39 cellular contexts compared by ENCODE assay signal in genomic region chr3:8584661-8585060, GRCh38. TPM values are rescaled to one million over a fixed set of nuclear protein-coding genes. Genes with fewer than 3 reads are reported as not detected.
"Had no signal": no experiment of that assay in that cellular context is flagged by ENCODE, and none has a peak within 500 bp of the region (broad histone marks: within the 10 kb centered on the region; RNA-seq: fewer than 3 reads in every experiment).

No MANE protein-coding gene starts in this region.

- H3K36me3 ChIP-seq: adrenal gland, ascending aorta, brain microvascular endothelial cell, breast epithelium, cardiac muscle cell had no signal

- H3K27me3 Mint-ChIP-seq: activated naive CD4-positive, alpha-beta T cell treated with anti-CD3 and anti-CD28 coated beads, Interleukin-2, amount 10 ng/mL, durations not matched to agents 7 days and 5 days; activated naive CD8-positive, alpha-beta T cell; activated naive CD8-positive, alpha-beta T cell treated with anti-CD3 and anti-CD28 coated beads, Interleukin-2, amount 50 U/mL, for 24 hours had no signal

- H3K27ac Mint-ChIP-seq: activated naive CD4-positive, alpha-beta T cell treated with anti-CD3 and anti-CD28 coated beads for 36 hours; activated naive CD4-positive, alpha-beta T cell treated with anti-CD3 and anti-CD28 coated beads, Interleukin-2, amount 10 ng/mL, durations not matched to agents 7 days and 5 days; activated naive CD4-positive, alpha-beta T cell treated with anti-CD3 and anti-CD28 coated beads, Interleukin-2, amount 50 U/mL, for 24 hours; activated naive CD4-positive, alpha-beta T cell treated with anti-CD3 and anti-CD28 coated beads, Interleukin-2, amount 50 U/mL, for 72 hours; activated naive CD8-positive, alpha-beta T cell; activated naive CD8-positive, alpha-beta T cell treated with anti-CD3 and anti-CD28 coated beads for 36 hours; activated naive CD8-positive, alpha-beta T cell treated with anti-CD3 and anti-CD28 coated beads, Interleukin-2, amount 10 ng/mL, durations not matched to agents 7 days and 5 days; activated naive CD8-positive, alpha-beta T cell treated with anti-CD3 and anti-CD28 coated beads, Interleukin-2, amount 50 U/mL, for 24 hours; activated T-cell treated with anti-CD3 and anti-CD28 coated beads, Interleukin-2, amount 50 U/mL, for 24 hours; activated T-cell treated with anti-CD3 and anti-CD28 coated beads, Interleukin-2, amount 50 U/mL, for 72 hours; activated T-helper 1 cell treated with anti-CD3 and anti-CD28 coated beads, Interleukin-12 subunit alpha, Interleukin-12 subunit beta, Interleukin-2, Interleukin-4 antibody, amounts not matched to agents 30 ng/mL and 10 ng/mL and 1 ng/mL, durations not matched to agents 14 hours and 24 hours and 36 hours; activated T-helper 17 cell treated with anti-CD3 and anti-CD28 coated beads, Interleukin-2, amount 50 U/mL, for 72 hours; activated T-helper 2 cell treated with anti-CD3 and anti-CD28 coated beads, Interferon-gamma antibody, Interleukin-2, Interleukin-4, amounts not matched to agents 10 μg/mL and 5 μg/mL and 100 μg/mL, durations not matched to agents 14 hours and 24 hours and 36 hours; brain had no signal

- H3K4me3 Mint-ChIP-seq: activated naive CD4-positive, alpha-beta T cell treated with anti-CD3 and anti-CD28 coated beads for 36 hours; activated naive CD4-positive, alpha-beta T cell treated with anti-CD3 and anti-CD28 coated beads, Interleukin-2, amount 10 ng/mL, durations not matched to agents 7 days and 5 days; activated naive CD4-positive, alpha-beta T cell treated with anti-CD3 and anti-CD28 coated beads, Interleukin-2, amount 50 U/mL, for 24 hours; activated naive CD8-positive, alpha-beta T cell; activated naive CD8-positive, alpha-beta T cell treated with anti-CD3 and anti-CD28 coated beads for 36 hours; activated naive CD8-positive, alpha-beta T cell treated with anti-CD3 and anti-CD28 coated beads, Interleukin-2, amount 10 ng/mL, durations not matched to agents 7 days and 5 days; activated naive CD8-positive, alpha-beta T cell treated with anti-CD3 and anti-CD28 coated beads, Interleukin-2, amount 50 U/mL, for 24 hours; activated T-cell treated with anti-CD3 and anti-CD28 coated beads, Interleukin-2, amount 50 U/mL, for 24 hours; activated T-cell treated with anti-CD3 and anti-CD28 coated beads, Interleukin-2, amount 50 U/mL, for 4 hours; activated T-cell treated with anti-CD3 and anti-CD28 coated beads, Interleukin-2, amount 50 U/mL, for 72 hours; activated T-helper 1 cell treated with anti-CD3 and anti-CD28 coated beads, Interleukin-12 subunit alpha, Interleukin-12 subunit beta, Interleukin-2, Interleukin-4 antibody, amounts not matched to agents 30 ng/mL and 10 ng/mL and 1 ng/mL, durations not matched to agents 14 hours and 24 hours and 36 hours; activated T-helper 17 cell treated with anti-CD3 and anti-CD28 coated beads, Interleukin-2, amount 50 U/mL, for 72 hours; brain; central memory CD8-positive, alpha-beta T cell had no signal

- H3K9me3 Mint-ChIP-seq: activated naive CD4-positive, alpha-beta T cell treated with anti-CD3 and anti-CD28 coated beads for 36 hours; activated naive CD4-positive, alpha-beta T cell treated with anti-CD3 and anti-CD28 coated beads, Interleukin-2, amount 10 ng/mL, durations not matched to agents 7 days and 5 days; activated naive CD4-positive, alpha-beta T cell treated with anti-CD3 and anti-CD28 coated beads, Interleukin-2, amount 50 U/mL, for 24 hours; activated naive CD8-positive, alpha-beta T cell treated with anti-CD3 and anti-CD28 coated beads for 36 hours; activated naive CD8-positive, alpha-beta T cell treated with anti-CD3 and anti-CD28 coated beads, Interleukin-2, amount 10 ng/mL, durations not matched to agents 7 days and 5 days; activated naive CD8-positive, alpha-beta T cell treated with anti-CD3 and anti-CD28 coated beads, Interleukin-2, amount 50 U/mL, for 24 hours; activated T-cell treated with anti-CD3 and anti-CD28 coated beads, Interleukin-2, amount 50 U/mL, for 24 hours; activated T-cell treated with anti-CD3 and anti-CD28 coated beads, Interleukin-2, amount 50 U/mL, for 4 hours; activated T-helper 1 cell treated with anti-CD3 and anti-CD28 coated beads, Interleukin-12 subunit alpha, Interleukin-12 subunit beta, Interleukin-2, Interleukin-4 antibody, amounts not matched to agents 30 ng/mL and 10 ng/mL and 1 ng/mL, durations not matched to agents 14 hours and 24 hours and 36 hours; activated T-helper 17 cell treated with anti-CD3 and anti-CD28 coated beads, Interleukin-2, amount 50 U/mL, for 72 hours; activated T-helper 2 cell treated with anti-CD3 and anti-CD28 coated beads, Interferon-gamma antibody, Interleukin-2, Interleukin-4, amounts not matched to agents 10 μg/mL and 5 μg/mL and 100 μg/mL, durations not matched to agents 14 hours and 24 hours and 36 hours; central memory CD8-positive, alpha-beta T cell had no signal

- H3K4me3 ChIP-seq: adrenal gland, ascending aorta, body of pancreas, breast epithelium, cardiac muscle cell had no signal

- H3K27ac ChIP-seq: adrenal gland, ascending aorta, body of pancreas, brain microvascular endothelial cell, breast epithelium, cardiac muscle cell had no signal

- H3K36me3 Mint-ChIP-seq: activated naive CD4-positive, alpha-beta T cell treated with anti-CD3 and anti-CD28 coated beads, Interleukin-2, amount 10 ng/mL, durations not matched to agents 7 days and 5 days; activated naive CD4-positive, alpha-beta T cell treated with anti-CD3 and anti-CD28 coated beads, Interleukin-2, amount 50 U/mL, for 24 hours; activated naive CD4-positive, alpha-beta T cell treated with anti-CD3 and anti-CD28 coated beads, Interleukin-2, amount 50 U/mL, for 72 hours; activated naive CD8-positive, alpha-beta T cell; activated naive CD8-positive, alpha-beta T cell treated with anti-CD3 and anti-CD28 coated beads for 36 hours; activated naive CD8-positive, alpha-beta T cell treated with anti-CD3 and anti-CD28 coated beads, Interleukin-2, amount 10 ng/mL, durations not matched to agents 7 days and 5 days; brain had no signal

- ATAC-seq: activated naive CD4-positive, alpha-beta T cell treated with anti-CD3 and anti-CD28 coated beads, Interleukin-2, amount 50 U/mL, for 72 hours; activated naive CD8-positive, alpha-beta T cell treated with anti-CD3 and anti-CD28 coated beads, Interleukin-2, amount 50 U/mL, for 24 hours; activated T-cell treated with anti-CD3 and anti-CD28 coated beads, Interleukin-2, amount 50 U/mL, for 4 hours; activated T-cell treated with anti-CD3 and anti-CD28 coated beads, Interleukin-2, amount 50 U/mL, for 72 hours; activated T-helper 17 cell treated with anti-CD3 and anti-CD28 coated beads, Interleukin-2, amount 50 U/mL, for 72 hours; body of pancreas had no signal

- H3K27me3 ChIP-seq: adrenal gland, ascending aorta, body of pancreas, brain microvascular endothelial cell, breast epithelium, cardiac muscle cell had no signal

- DNase-seq: activated effector memory CD4-positive, alpha-beta T cell treated with anti-CD3 and anti-CD28 coated beads, Interleukin-2, amount 50 U/mL, for 16 hours; activated effector memory CD4-positive, alpha-beta T cell treated with Interleukin-2 at 50 U/mL for 16 hours; activated gamma-delta T cell; activated gamma-delta T cell treated with Interleukin-2 at 50 U/mL for 16 hours; activated naive CD4-positive, alpha-beta T cell; activated naive CD4-positive, alpha-beta T cell treated with anti-CD3 and anti-CD28 coated beads for 36 hours; activated naive CD4-positive, alpha-beta T cell treated with anti-CD3 and anti-CD28 coated beads, Interleukin-2, amount 10 ng/mL, durations not matched to agents 7 days and 5 days; activated naive CD4-positive, alpha-beta T cell treated with anti-CD3 and anti-CD28 coated beads, Interleukin-2, amount 50 U/mL, for 16 hours; activated naive CD4-positive, alpha-beta T cell treated with Interleukin-2 at 50 U/mL for 16 hours; activated naive CD8-positive, alpha-beta T cell treated with anti-CD3 and anti-CD28 coated beads for 36 hours; activated naive CD8-positive, alpha-beta T cell treated with anti-CD3 and anti-CD28 coated beads, Interleukin-2, amount 10 ng/mL, durations not matched to agents 7 days and 5 days; activated naive CD8-positive, alpha-beta T cell treated with anti-CD3 and anti-CD28 coated beads, Interleukin-2, amount 50 U/mL, for 24 hours; activated T-cell treated with anti-CD3 and anti-CD28 coated beads, Interleukin-2, amount 50 U/mL, for 1 hour; activated T-cell treated with anti-CD3 and anti-CD28 coated beads, Interleukin-2, amount 50 U/mL, for 24 hours; activated T-cell treated with anti-CD3 and anti-CD28 coated beads, Interleukin-2, amount 50 U/mL, for 4 hours; activated T-cell treated with anti-CD3 and anti-CD28 coated beads, Interleukin-2, amount 50 U/mL, for 48 hours; activated T-cell treated with anti-CD3 and anti-CD28 coated beads, Interleukin-2, amount 50 U/mL, for 72 hours; amniotic stem cell; amygdala; anterior cingulate cortex; aorta; body of pancreas; brain microvascular endothelial cell; caudate nucleus; central memory CD4-positive, alpha-beta T cell had no signal

- H3K9me3 ChIP-seq: adrenal gland, ascending aorta, body of pancreas, breast epithelium had no signal

- H3K4me1 Mint-ChIP-seq: activated naive CD4-positive, alpha-beta T cell treated with anti-CD3 and anti-CD28 coated beads, Interleukin-2, amount 10 ng/mL, durations not matched to agents 7 days and 5 days; activated naive CD4-positive, alpha-beta T cell treated with anti-CD3 and anti-CD28 coated beads, Interleukin-2, amount 50 U/mL, for 24 hours; activated naive CD8-positive, alpha-beta T cell treated with anti-CD3 and anti-CD28 coated beads for 36 hours; activated naive CD8-positive, alpha-beta T cell treated with anti-CD3 and anti-CD28 coated beads, Interleukin-2, amount 10 ng/mL, durations not matched to agents 7 days and 5 days; activated naive CD8-positive, alpha-beta T cell treated with anti-CD3 and anti-CD28 coated beads, Interleukin-2, amount 50 U/mL, for 24 hours; activated T-helper 17 cell treated with anti-CD3 and anti-CD28 coated beads, Interleukin-2, amount 50 U/mL, for 72 hours; central memory CD8-positive, alpha-beta T cell had no signal

- H3K4me1 ChIP-seq: adrenal gland, body of pancreas, breast epithelium had no signal

RNA-seq across cellular contexts. Expression of gene SSUH2, which starts 59.9 kb away (rescaled TPM):
- total RNA-seq: activated naive CD8-positive, alpha-beta T cell treated with anti-CD3 and anti-CD28 coated beads, Interleukin-2, amount 10 ng/mL, durations not matched to agents 7 days and 5 days; activated T-cell treated with anti-CD3 and anti-CD28 coated beads, Interleukin-2, amount 50 U/mL, for 4 hours; activated T-helper 1 cell treated with anti-CD3 and anti-CD28 coated beads, Interleukin-12 subunit alpha, Interleukin-12 subunit beta, Interleukin-2, Interleukin-4 antibody, amounts not matched to agents 30 ng/mL and 10 ng/mL and 1 ng/mL, durations not matched to agents 14 hours and 24 hours and 36 hours; ascending aorta; astrocyte; chondrocyte had no signal
